In genomic region chr4:94536649-94537464, GRCh38 we compare ENCODE assay signal across 2 cellular contexts.
TF ChIP-seq lines count a peak whose summit lies in the region.

No MANE protein-coding gene starts in this region.

TF ChIP-seq in A549, 52 proteins besides CTCF, POLR2A, EP300 and RAD21:
- no peak for TF ChIP-seq KDM5A (IDR thresholded peaks at IDR 0.05)
- no peak for TF ChIP-seq FOSL2 (IDR thresholded peaks at IDR 0.05)
- no peak for TF ChIP-seq FOSL2 (CRISPR knock-in tag; IDR thresholded peaks at IDR 0.05)
- no peak for TF ChIP-seq E2F6 (IDR thresholded peaks at IDR 0.05; ENCODE audit: borderline replicate concordance, low read depth)
- no peak for TF ChIP-seq MAFK (IDR thresholded peaks at IDR 0.05; ENCODE audit: partially characterized antibody)
- no peak for TF ChIP-seq SMC3 (IDR thresholded peaks at IDR 0.05)

TF ChIP-seq in IMR-90, 13 proteins besides CTCF, POLR2A, EP300 and RAD21:
- TF ChIP-seq MAFK (IDR thresholded peaks at IDR 0.05; ENCODE audit: low read depth, low read length) (no peak), NFE2L2 (IDR thresholded peaks at IDR 0.05; ENCODE audit: low read depth, low read length) (no peak), CHD1 (IDR thresholded peaks at IDR 0.05; ENCODE audit: low read depth, low read length) (no peak), ELK1 (IDR thresholded peaks at IDR 0.05; ENCODE audit: borderline replicate concordance, low read depth, low read length) (no peak), BHLHE40 (IDR thresholded peaks at IDR 0.05; ENCODE audit: low read depth, low read length) (no peak), CEBPB (IDR thresholded peaks at IDR 0.05; ENCODE audit: low read depth, low read length) (no peak), MXI1 (IDR thresholded peaks at IDR 0.05; ENCODE audit: borderline replicate concordance, low read depth, low read length) (no peak), USF2 (IDR thresholded peaks at IDR 0.05; ENCODE audit: low read depth, low read length) (no peak), RFX5 (IDR thresholded peaks at IDR 0.05; ENCODE audit: low read depth, low read length) (no peak), MAZ (IDR thresholded peaks at IDR 0.05; ENCODE audit: borderline replicate concordance, low read depth, low read length) (no peak), SMC3 (IDR thresholded peaks at IDR 0.05; ENCODE audit: low read depth, low read length) (no peak), RCOR1 (IDR thresholded peaks at IDR 0.05; ENCODE audit: insufficient replicate concordance, low read length) (no peak), FOS (IDR thresholded peaks at IDR 0.05; ENCODE audit: low read depth, low read length) (no peak)
TF ChIP-seq in IMR-90: peak in this region for 0.
